In genomic region chr1:61054636-61055035, GRCh38 we compare ENCODE assay signal across 11 cellular contexts. TPM values are rescaled to one million over a fixed set of nuclear protein-coding genes. Genes with fewer than 3 reads are reported as not detected.
DNase-seq lines count a peak whose midpoint lies in the region; ATAC-seq and TF ChIP-seq lines count a peak whose summit lies in the region.
"Had no signal": no experiment of that assay in that cellular context is flagged by ENCODE, and none has a peak within 500 bp of the region (broad histone marks: within the 10 kb centered on the region; RNA-seq: fewer than 3 reads in every experiment).

No MANE protein-coding gene starts in this region.

- H3K27ac Mint-ChIP-seq in activated T-helper 17 cell treated with anti-CD3 and anti-CD28 coated beads, Interleukin-2, amount 50 U/mL, for 72 hours = no peak overlapping the region
- H3K27ac Mint-ChIP-seq in immature natural killer cell = no peak overlapping the region

- no peak overlapping the region for H2AFZ ChIP-seq in smooth muscle cell (ENCODE audit: low read depth)
- no peak overlapping the region for H2AFZ ChIP-seq in trophoblast cell (ENCODE audit: insufficient read depth, low read length, poor library complexity)

- no peak overlapping the region for H4K91ac ChIP-seq in trophoblast cell (ENCODE audit: low read depth, low read length)

- no peaks in the 10 kb centered on the region for H3K36me3 ChIP-seq in smooth muscle cell (ENCODE audit: low read depth)
- H3K36me3 ChIP-seq in trophoblast cell (ENCODE audit: control insufficient read depth in 1 of 2, insufficient read depth in 2 of 2, low read length in 2 of 2) = no peaks in the 10 kb centered on the region
- H3K36me3 ChIP-seq: MG63, SJCRH30 had no signal

- no peaks in the 10 kb centered on the region for H3K9me3 Mint-ChIP-seq in activated T-helper 17 cell treated with anti-CD3 and anti-CD28 coated beads, Interleukin-2, amount 50 U/mL, for 72 hours
- no peaks in the 10 kb centered on the region for H3K9me3 Mint-ChIP-seq in immature natural killer cell

- H3K4me1 Mint-ChIP-seq in activated T-helper 17 cell treated with anti-CD3 and anti-CD28 coated beads, Interleukin-2, amount 50 U/mL, for 72 hours = peaks cover 9% of the 10 kb centered on the region
- H3K4me1 Mint-ChIP-seq in immature natural killer cell = peaks cover 29 to 58% of the 10 kb centered on the region in 2 donors

- H3K4me1 ChIP-seq in smooth muscle cell (ENCODE audit: low read depth) (peaks cover 37% of the 10 kb centered on the region), trophoblast cell (ENCODE audit: control insufficient read depth in 1 of 2, insufficient read depth in 2 of 2, low read length in 2 of 2) (peaks cover 3 to 8% of the 10 kb centered on the region in 2 experiments)

- ATAC-seq in activated T-helper 17 cell treated with anti-CD3 and anti-CD28 coated beads, Interleukin-2, amount 50 U/mL, for 72 hours (replicated peaks) = no peak
- no peak for ATAC-seq in HG02973 (IDR thresholded peaks at IDR 0.05; ENCODE audit: unreplicated experiment)

- H3K4me3 ChIP-seq in smooth muscle cell (no peak overlapping the region), trophoblast cell (ENCODE audit: low read depth, low read length) (no peak overlapping the region)
- H3K4me3 ChIP-seq: MG63, SJCRH30 had no signal

- H3K36me3 Mint-ChIP-seq in activated T-helper 17 cell treated with anti-CD3 and anti-CD28 coated beads, Interleukin-2, amount 50 U/mL, for 72 hours (ENCODE audit: low read depth) = no peaks in the 10 kb centered on the region
- H3K36me3 Mint-ChIP-seq in immature natural killer cell = no peaks in the 10 kb centered on the region

- H2BK120ac ChIP-seq in trophoblast cell (ENCODE audit: insufficient read depth, low read length, poor library complexity) = no peak overlapping the region

- no peaks in the 10 kb centered on the region for H3K79me2 ChIP-seq in smooth muscle cell (ENCODE audit: low read depth)
- no peaks in the 10 kb centered on the region for H3K79me2 ChIP-seq in trophoblast cell (ENCODE audit: control insufficient read depth, insufficient read depth, low read length, poor library complexity)

- peak overlapping the region; percentile 74 for H3K4me3 Mint-ChIP-seq in activated T-helper 17 cell treated with anti-CD3 and anti-CD28 coated beads, Interleukin-2, amount 50 U/mL, for 72 hours
- peak overlapping the region in 4 of 5 donors; percentile 27 to 46 (median 31) for H3K4me3 Mint-ChIP-seq in immature natural killer cell

- H3K79me1 ChIP-seq in trophoblast cell (ENCODE audit: low read length) = no peaks in the 10 kb centered on the region

- 37% methylated on average over 11 of the region's 11 CpGs for WGBS in smooth muscle cell (ENCODE audit: low lambda C conversion rate)
- no CpG with 5 or more reads among the region's 11 CpGs for WGBS in trophoblast cell (ENCODE audit: extremely low coverage, insufficient coverage, insufficient read length)

- H3K27me3 ChIP-seq in smooth muscle cell (ENCODE audit: low read depth) = peaks cover 61% of the 10 kb centered on the region
- H3K27me3 ChIP-seq in trophoblast cell (ENCODE audit: insufficient read depth, low read length) = peaks cover 62% of the 10 kb centered on the region
- H3K27me3 ChIP-seq: SJCRH30 had no signal

- peaks cover 11% of the 10 kb centered on the region for H3F3A ChIP-seq in smooth muscle cell (ENCODE audit: low read depth)

- TF ChIP-seq CTCF in smooth muscle cell (IDR thresholded peaks at IDR 0.05; ENCODE audit: borderline replicate concordance, insufficient read depth, poor library complexity, severe bottlenecking) = no peak

- H3K27ac ChIP-seq in smooth muscle cell (ENCODE audit: low read depth) = no peak overlapping the region
- H3K27ac ChIP-seq in trophoblast cell (ENCODE audit: low read depth, low read length) = no peak overlapping the region
- H3K27ac ChIP-seq: SJCRH30 had no signal

- H3K9ac ChIP-seq in smooth muscle cell (ENCODE audit: low read depth) (no peak overlapping the region), trophoblast cell (ENCODE audit: low read length) (no peak overlapping the region)

- no peak overlapping the region for H2BK12ac ChIP-seq in trophoblast cell (ENCODE audit: low read length)

- H3K9me3 ChIP-seq in smooth muscle cell (replicated peaks; ENCODE audit: low read depth) = no peaks in the 10 kb centered on the region
- peaks cover 2% of the 10 kb centered on the region for H3K9me3 ChIP-seq in trophoblast cell (ENCODE audit: insufficient read depth, low read depth, low read length)
- H3K9me3 ChIP-seq: MG63, SJCRH30 had no signal

- H2BK5ac ChIP-seq in trophoblast cell (ENCODE audit: low read depth, low read length, poor library complexity) = no peak overlapping the region

- no peak overlapping the region for H2AK5ac ChIP-seq in trophoblast cell (ENCODE audit: low read length)

- H3K14ac ChIP-seq in trophoblast cell (ENCODE audit: low read length) = no peak overlapping the region

- peaks cover 53% of the 10 kb centered on the region for H3K27me3 Mint-ChIP-seq in activated T-helper 17 cell treated with anti-CD3 and anti-CD28 coated beads, Interleukin-2, amount 50 U/mL, for 72 hours
- H3K27me3 Mint-ChIP-seq in immature natural killer cell (ENCODE audit: low read depth in 3 of 3) = peaks cover 26 to 58% (median 34%) of the 10 kb centered on the region in 3 donors

- no peak overlapping the region for H3K4ac ChIP-seq in trophoblast cell (ENCODE audit: low read depth, low read length)

- H4K20me1 ChIP-seq in smooth muscle cell (ENCODE audit: low read depth) = no peaks in the 10 kb centered on the region

- no peak overlapping the region for H3K23ac ChIP-seq in trophoblast cell (ENCODE audit: low read length)

- no peak overlapping the region for H4K8ac ChIP-seq in trophoblast cell (ENCODE audit: low read depth, low read length)

- no peak overlapping the region for H4K12ac ChIP-seq in trophoblast cell (ENCODE audit: low read depth, low read length)

- H3K18ac ChIP-seq in trophoblast cell (ENCODE audit: low read length) = no peak overlapping the region

- in situ Hi-C loops in G401 (cut with HindIII; ENCODE audit: low sequenced_read_pairs) = no loop called here

- DNase-seq in G401 (ENCODE audit: low spot score) (peak; percentile 16), immature natural killer cell (no peak), smooth muscle cell (lab: John Stamatoyannopoulos, UW; ENCODE audit: unreplicated experiment) (no peak), trophoblast cell (no peak), islet precursor cell (no peak)
- DNase-seq in stimulated activated CD4-positive, alpha-beta T cell treated with anti-CD3 and anti-CD28 coated beads, Interleukin-12 subunit alpha, Interleukin-12 subunit beta, amount 100 ng/mL, for 4 hours = no peak
- DNase-seq: MG63, NCI-H524 treated with DMSO at 0.1 percent for 48 hours, SJCRH30 had no signal

- H3K4me2 ChIP-seq in smooth muscle cell = peak overlapping the region; percentile 88
- H3K4me2 ChIP-seq in trophoblast cell (ENCODE audit: low read length) = no peak overlapping the region

RNA-seq across cellular contexts. Expression of gene NFIA, which starts 27.7 kb away (rescaled TPM):
- total RNA-seq in G401 (2014; rRNA removed; shearing (Covaris generic)) = 0.37 and 0.47 TPM in 2 replicates
- total RNA-seq in activated T-helper 17 cell treated with anti-CD3 and anti-CD28 coated beads, Interleukin-2, amount 50 U/mL, for 72 hours = 1 to 10 TPM; 3.5 to 5.1 TPM
- polyA plus RNA-seq in immature natural killer cell (10 to 100 TPM in 1 of 3 donors, 1 to 10 TPM in 2; 1.7 to 11.5 (median 3.9) TPM), smooth muscle cell (5.0 and 7.6 TPM in 2 replicates)
- total RNA-seq in smooth muscle cell = 5.4 and 6.2 TPM in 2 replicates
- 0.12 and 0.23 TPM in 2 replicates for polyA plus RNA-seq in trophoblast cell (2013)
